ENCODE assay signal across 18 cellular contexts in genomic region chr2:178807227-178808008, GRCh38. TPM values are rescaled to one million over a fixed set of nuclear protein-coding genes. Genes with fewer than 3 reads are reported as not detected.
DNase-seq lines count a peak whose midpoint lies in the region; ATAC-seq, FAIRE-seq and TF ChIP-seq lines count a peak whose summit lies in the region.
"Had no signal": no experiment of that assay in that cellular context is flagged by ENCODE, and none has a peak within 500 bp of the region (broad histone marks: within the 10 kb centered on the region; RNA-seq: fewer than 3 reads in every experiment).

Gene TTN (minus strand): TSS chr2:178807423. CDS start chr2:178804642, 2,781 bp downstream.

- no peaks in the 10 kb centered on the region for H3K36me3 Mint-ChIP-seq in chondrocyte (ENCODE audit: low read depth)

- H3K79me2 ChIP-seq in K562 (ENCODE audit: control insufficient read depth, insufficient read depth, low read length) = no peaks in the 10 kb centered on the region

- H2AFZ ChIP-seq in K562 (ENCODE audit: low read depth, low read length) = no peak within 1 kb of the TSS

- H3K27ac ChIP-seq in K562 (ENCODE audit: extremely low read depth, low read depth, low read length) (no peak within 1 kb of the TSS), left lung (no peak within 1 kb of the TSS), foreskin keratinocyte (no peak within 1 kb of the TSS)
- H3K27ac ChIP-seq: suprapubic skin had no signal

- in situ Hi-C loops in K562 (cut with MboI) = no loop called here

- H3K36me3 ChIP-seq in K562 (ENCODE audit: control insufficient read depth, insufficient read depth, low read length) = no peaks in the 10 kb centered on the region
- H3K36me3 ChIP-seq in left lung = no peaks in the 10 kb centered on the region
- H3K36me3 ChIP-seq: suprapubic skin had no signal

- H3K4me1 Mint-ChIP-seq in chondrocyte (ENCODE audit: low read depth) = no peaks in the 10 kb centered on the region

- TF ChIP-seq CTCF in K562 (IDR thresholded peaks at IDR 0.05 in 2 of 3, conservative IDR thresholded peaks at IDR 0.05 in 1 of 3; ENCODE audit: insufficient read depth in 2 of 3, low read depth in 1 of 3, low read length in 3 of 3) (no peak), left lung (IDR thresholded peaks at IDR 0.05) (no peak), foreskin keratinocyte (conservative IDR thresholded peaks at IDR 0.05) (no peak), chondrocyte (IDR thresholded peaks at IDR 0.05) (no peak)

- no peak for TF ChIP-seq POLR2A in K562 (conservative IDR thresholded peaks at IDR 0.05)

- ATAC-seq in K562 (no peak; the same call in 1 of the 3 replicates), left lung (no peak), sciatic nerve (no peak), foreskin keratinocyte (no peak)

- H3K27ac Mint-ChIP-seq in chondrocyte (ENCODE audit: unreplicated experiment) = no peak within 1 kb of the TSS
- H3K27ac Mint-ChIP-seq: dendritic cell treated with granulocyte-macrophage colony-stimulating factor and Interleukin-4, amounts not matched to agents 40 ng/mL and 50 ng/mL, for 4 days had no signal

- POLR2A ChIA-PET in K562 (lab: Yijun Ruan, JAX) = no interaction called here

- no peak for TF ChIP-seq EP300 in K562 (IDR thresholded peaks at IDR 0.05; ENCODE audit: low read length)

- no peak for FAIRE-seq in K562 (lab: Jason Lieb, UNC)
- FAIRE-seq: G401.6, GM12891 had no signal

- H3K4me2 ChIP-seq in K562 (ENCODE audit: insufficient read depth, low read length) = no peak within 1 kb of the TSS

- under 1% methylated on average over 10 of the region's 10 CpGs for WGBS in K562 (ENCODE audit: insufficient coverage, low coverage, missing lambda C conversion rate)

- no peaks in the 10 kb centered on the region for H3K9me1 ChIP-seq in K562 (ENCODE audit: control insufficient read depth, insufficient read depth, low read length)

- no peak within 1 kb of the TSS for H3K9ac ChIP-seq in K562 (ENCODE audit: insufficient read depth in 1 of 2, low read depth in 2 of 2, low read length in 2 of 2)

- H3K9me3 Mint-ChIP-seq in chondrocyte (ENCODE audit: low read depth) = no peaks in the 10 kb centered on the region
- H3K9me3 Mint-ChIP-seq: dendritic cell treated with granulocyte-macrophage colony-stimulating factor and Interleukin-4, amounts not matched to agents 40 ng/mL and 50 ng/mL, for 4 days had no signal

- H3K27me3 Mint-ChIP-seq in chondrocyte (ENCODE audit: low read depth) = peaks cover 13% of the 10 kb centered on the region
- H3K27me3 Mint-ChIP-seq: dendritic cell treated with granulocyte-macrophage colony-stimulating factor and Interleukin-4, amounts not matched to agents 40 ng/mL and 50 ng/mL, for 4 days had no signal

- H3K4me1 ChIP-seq in K562 (replicated peaks in 1 of 2; ENCODE audit: control insufficient read depth in 2 of 2, insufficient read depth in 2 of 2, low read length in 2 of 2) (no peaks in the 10 kb centered on the region; a peak in 1 of 5 replicates), left lung (no peaks in the 10 kb centered on the region), foreskin keratinocyte (no peaks in the 10 kb centered on the region)
- H3K4me1 ChIP-seq: suprapubic skin had no signal

- H3K4me3 ChIP-seq in K562 (no peak within 1 kb of the TSS), left lung (no peak within 1 kb of the TSS)
- H3K4me3 ChIP-seq: suprapubic skin had no signal

- no peaks in the 10 kb centered on the region for H4K20me1 ChIP-seq in K562 (replicated peaks; ENCODE audit: control insufficient read depth, insufficient read depth, low read length)

- no peaks in the 10 kb centered on the region for H3K9me3 ChIP-seq in K562 (replicated peaks; ENCODE audit: control insufficient read depth, insufficient read depth, low read depth, low read length)
- H3K9me3 ChIP-seq in left lung = no peaks in the 10 kb centered on the region
- H3K9me3 ChIP-seq: suprapubic skin had no signal

- DNase-seq in LHCN-M2 (ENCODE audit: low read depth) (peak; percentile 35), K562 (ENCODE audit: extremely low read depth in 1 of 4, low spot score in 3 of 4) (no peak), left lung (no peak), sciatic nerve (ENCODE audit: low spot score) (no peak), activated gamma-delta T cell treated with Interleukin-2 at 50 U/mL for 16 hours (no peak), foreskin keratinocyte (no peak), glomerular visceral epithelial cell (ENCODE audit: extremely low spot score) (no peak), chondrocyte (ENCODE audit: low spot score) (no peak)
- DNase-seq: activated CD4-positive, alpha-beta T cell treated with anti-CD3 and anti-CD28 coated beads for 48 hours; activated naive CD4-positive, alpha-beta T cell; mesendoderm; NCI-H2029; NCI-H446 treated with DMSO at 0.1 percent for 48 hours; stimulated activated CD4-positive, alpha-beta T cell treated with anti-CD3 and anti-CD28 coated beads, Interleukin-4, amount 100 ng/mL, for 1 hour had no signal

- H3K4me3 Mint-ChIP-seq in chondrocyte (ENCODE audit: unreplicated experiment) = no peak within 1 kb of the TSS
- H3K4me3 Mint-ChIP-seq: dendritic cell treated with granulocyte-macrophage colony-stimulating factor and Interleukin-4, amounts not matched to agents 40 ng/mL and 50 ng/mL, for 4 days had no signal

- intact Hi-C loops in K562 (cut with micrococcal nuclease) (no loop called here), left lung (cut with DNase I) (no loop called here), sciatic nerve (cut with DNase I) (no loop called here)

- H3K27me3 ChIP-seq in K562 (ENCODE audit: control insufficient read depth in 2 of 2, insufficient read depth in 2 of 2, low read length in 2 of 2) (no peaks in the 10 kb centered on the region), left lung (no peaks in the 10 kb centered on the region), foreskin keratinocyte (peaks cover 6% of the 10 kb centered on the region)
- H3K27me3 ChIP-seq: suprapubic skin had no signal

- TF ChIP-seq RAD21 in K562 (CRISPR knock-in tag; conservative IDR thresholded peaks at IDR 0.05 in 1 of 2, IDR thresholded peaks at IDR 0.05 in 1 of 2) = no peak

- CTCF ChIA-PET in K562 (lab: Yijun Ruan, JAX; ENCODE audit: low intra/inter-chr PET ratio) = no interaction called here

- no TSS peak for BruUV-seq in K562 (replicated peaks; lab: Mats Ljungman, UMichigan)

TF ChIP-seq in K562, 482 proteins besides CTCF, POLR2A, EP300 and RAD21:
- TF ChIP-seq SMARCA5 (IDR thresholded peaks at IDR 0.05) (no peak), CEBPB (tag; IDR thresholded peaks at IDR 0.05) (no peak), CREB1 (IDR thresholded peaks at IDR 0.05) (no peak), CREB1 (CRISPR knock-in tag; IDR thresholded peaks at IDR 0.05) (no peak)
- TF ChIP-seq, protein P1, sequence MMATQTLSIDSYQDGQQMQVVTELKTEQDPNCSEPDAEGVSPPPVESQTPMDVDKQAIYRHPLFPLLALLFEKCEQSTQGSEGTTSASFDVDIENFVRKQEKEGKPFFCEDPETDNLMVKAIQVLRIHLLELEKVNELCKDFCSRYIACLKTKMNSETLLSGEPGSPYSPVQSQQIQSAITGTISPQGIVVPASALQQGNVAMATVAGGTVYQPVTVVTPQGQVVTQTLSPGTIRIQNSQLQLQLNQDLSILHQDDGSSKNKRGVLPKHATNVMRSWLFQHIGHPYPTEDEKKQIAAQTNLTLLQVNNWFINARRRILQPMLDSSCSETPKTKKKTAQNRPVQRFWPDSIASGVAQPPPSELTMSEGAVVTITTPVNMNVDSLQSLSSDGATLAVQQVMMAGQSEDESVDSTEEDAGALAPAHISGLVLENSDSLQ (IDR thresholded peaks at IDR 0.05) = peak; percentile 59
TF ChIP-seq in K562: peak in this region for 1.

RNA-seq across cellular contexts. Expression of gene TTN, which starts in this region (rescaled TPM):
- 2.0 and 5.5 TPM in 2 replicates for total RNA-seq in LHCN-M2 (2014; rRNA removed)
- polyA plus RNA-seq in LHCN-M2 (2012) = 0.38 TPM
- 0.02 and 0.09 TPM in 2 replicates for total RNA-seq in K562 (2011; cell fraction: chromatin; rRNA removed; ENCODE audit: low replicate concordance)
- under 0.01 TPM in 2 replicates for total RNA-seq in K562 (2011; cell fraction: nucleolus; rRNA removed)
- under 0.01 and 0.31 TPM in 2 replicates for total RNA-seq in K562 (2011; cell fraction: nucleoplasm; rRNA removed)
- total RNA-seq in K562 (2014; rRNA removed) = under 0.01 TPM in 1 of 2 replicates, not detected in the other
- total RNA-seq in K562 (2014; rRNA removed; fragmentation: Illumina TruSeq; extraction: Trizol) = under 0.01 TPM in 2 replicates
- under 0.01 and 0.07 TPM in 2 replicates for total RNA-seq in K562 (2015; rRNA removed; fragmentation: Illumina TruSeq; extraction: Trizol)
- 0.07 and 0.20 TPM in 2 replicates for total RNA-seq in K562 (2021)
- 0.01 TPM in 1 of 2 replicates, not detected in the other for polyA plus RNA-seq in K562 (2011; rRNA removed)
- 0.06 TPM in 1 of 2 replicates, not detected in the other for polyA plus RNA-seq in K562 (2011; cell fraction: cytosol; rRNA removed)
- polyA plus RNA-seq in K562 (2011; cell fraction: nucleus; rRNA removed) = under 0.01 and 0.01 TPM in 2 replicates
- polyA plus RNA-seq in K562 (2012) = 0.18 and 0.43 TPM in 2 replicates
- not detected in 2 replicates for polyA plus RNA-seq in K562 (2014; fragmentation: Illumina TruSeq; extraction: Trizol)
- under 1 TPM; 0.11 TPM for polyA plus RNA-seq in K562 (2014; fragmentation: Nextera tagmentation; extraction: Ambion mirVana)
- under 0.01 TPM in 1 of 2 replicates, not detected in the other for polyA plus RNA-seq in K562 (2014; rRNA removed)
- polyA minus RNA-seq in K562 (2011; rRNA and poly(A)+ RNA removed) = 0.06 and 0.07 TPM in 2 replicates
- not detected in 2 replicates for polyA minus RNA-seq in K562 (2011; cell fraction: cytosol; rRNA and poly(A)+ RNA removed)
- 0.13 and 0.22 TPM in 2 replicates for polyA minus RNA-seq in K562 (2011; cell fraction: nucleus; rRNA and poly(A)+ RNA removed)
- total RNA-seq in left lung = 10 to 100 TPM; 26.1 to 27.5 TPM
- 16.3 TPM for total RNA-seq in sciatic nerve
- total RNA-seq in foreskin keratinocyte = not detected in 2 replicates
- polyA plus RNA-seq in foreskin keratinocyte = not detected in 2 replicates
- total RNA-seq in chondrocyte = not detected in 3 replicates
